Comparison of ENCODE assay signal across 12 cellular contexts in the genomic region with DNA sequence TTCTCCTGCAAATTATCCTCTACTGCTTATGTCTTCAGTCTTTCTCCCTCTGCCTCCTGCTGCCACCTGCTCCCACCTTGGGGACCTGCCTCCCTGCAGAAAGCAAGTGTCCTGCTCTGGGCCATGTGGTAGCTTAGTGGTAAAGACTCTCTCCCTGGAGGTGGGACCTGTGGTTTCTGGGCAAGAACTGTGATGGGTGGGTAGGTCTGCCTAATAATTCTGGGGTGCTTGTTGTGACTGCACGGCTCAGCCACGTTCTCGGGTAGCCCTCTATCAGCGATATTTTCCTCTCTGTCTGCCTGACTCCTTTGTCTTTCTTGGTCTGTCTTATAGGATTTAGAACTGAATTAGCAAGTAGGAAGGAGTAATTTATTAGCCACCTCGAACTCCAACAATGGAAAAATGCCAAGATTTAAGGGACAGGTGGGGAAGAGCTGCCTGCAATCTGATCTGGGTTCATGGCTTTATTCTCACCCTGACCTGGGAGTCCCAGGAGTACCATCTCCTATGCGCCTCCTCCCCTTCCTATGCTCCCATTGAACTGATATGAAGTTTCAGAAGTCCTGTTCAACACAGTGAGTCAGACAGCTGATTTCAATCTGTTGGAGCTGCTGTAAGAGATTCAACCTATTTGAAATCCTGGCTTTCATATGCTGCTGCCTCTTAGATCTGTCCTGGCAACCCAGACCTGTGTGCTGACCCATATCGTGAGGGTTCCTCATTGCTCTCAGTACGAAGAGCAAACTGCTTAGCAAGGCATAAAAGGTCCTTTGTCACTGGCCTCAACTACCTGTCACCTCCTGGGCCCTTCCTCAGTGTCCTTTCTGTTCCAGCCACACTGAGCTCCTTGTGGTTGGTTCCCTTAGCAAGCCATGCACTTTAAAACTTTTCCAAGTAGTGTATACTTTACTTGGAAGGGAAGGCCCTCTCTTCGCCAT. TPM values are rescaled to one million over a fixed set of nuclear protein-coding genes. Genes with fewer than 3 reads are reported as not detected.
DNase-seq lines count a peak whose midpoint lies in the region; ATAC-seq and TF ChIP-seq lines count a peak whose summit lies in the region.
"Had no signal": no experiment of that assay in that cellular context is flagged by ENCODE, and none has a peak within 500 bp of the region (broad histone marks: within the 10 kb centered on the region; RNA-seq: fewer than 3 reads in every experiment).

No MANE protein-coding gene starts in this region.

- peak overlapping the region; percentile 7 for H3K27ac Mint-ChIP-seq in Calu3 (ENCODE audit: unreplicated experiment)
- H3K27ac Mint-ChIP-seq: activated CD4-positive, alpha-beta memory T cell treated with anti-CD3 and anti-CD28 coated beads for 36 hours had no signal

- WGBS in right lobe of liver (ENCODE audit: insufficient coverage, low coverage, low lambda C conversion rate, missing lambda C conversion rate), result 69% methylated on average over 8 of the region's 9 CpGs

- no peaks in the 10 kb centered on the region for H3K27me3 ChIP-seq in right lobe of liver
- H3K27me3 ChIP-seq: body of pancreas had no signal

- H3K4me1 ChIP-seq in right lobe of liver, result peaks cover 0 to 46% (median 0%) of the 10 kb centered on the region in 4 donors
- H3K4me1 ChIP-seq: body of pancreas had no signal

- TF ChIP-seq CTCF in Calu3 (IDR thresholded peaks at IDR 0.05; ENCODE audit: unreplicated experiment), result no peak
- TF ChIP-seq CTCF in right lobe of liver (IDR thresholded peaks at IDR 0.05), result no peak

- peaks cover 2% of the 10 kb centered on the region for H3K36me3 Mint-ChIP-seq in Calu3 (ENCODE audit: insufficient read depth, unreplicated experiment)
- H3K36me3 Mint-ChIP-seq: activated CD4-positive, alpha-beta memory T cell treated with anti-CD3 and anti-CD28 coated beads for 36 hours; CD4-positive, alpha-beta memory T cell had no signal

- CTCF ChIA-PET in Calu3 (lab: Charles Lee), result interaction anchor here (0.8 kb wide), 1 partner anchor 69 kb away, joined by 3 read pairs; no protein-coding TSS in a partner anchor

- H3K4me3 ChIP-seq in right lobe of liver, result no peak overlapping the region
- H3K4me3 ChIP-seq: body of pancreas had no signal

- peaks cover 40% of the 10 kb centered on the region for H3K4me1 Mint-ChIP-seq in Calu3 (ENCODE audit: low read depth, unreplicated experiment)

- no peaks in the 10 kb centered on the region for H3K27me3 Mint-ChIP-seq in Calu3 (ENCODE audit: unreplicated experiment)
- H3K27me3 Mint-ChIP-seq: activated CD4-positive, alpha-beta memory T cell treated with anti-CD3 and anti-CD28 coated beads for 36 hours; CD4-positive, alpha-beta memory T cell had no signal

- intact Hi-C loops in Calu3 (cut with micrococcal nuclease; ENCODE audit: unreplicated experiment), result no loop called here
- intact Hi-C loops in right lobe of liver (cut with DNase I), result no loop called here

- no peaks in the 10 kb centered on the region for H3K36me3 ChIP-seq in right lobe of liver

- no peaks in the 10 kb centered on the region for H3K9me3 Mint-ChIP-seq in Calu3 (ENCODE audit: low read depth, unreplicated experiment)
- H3K9me3 Mint-ChIP-seq: activated CD4-positive, alpha-beta memory T cell treated with anti-CD3 and anti-CD28 coated beads for 36 hours had no signal

- H3K27ac ChIP-seq in right lobe of liver, result peak overlapping the region in 2 of 3 donors; percentile 11 to 14
- H3K27ac ChIP-seq in substantia nigra (ENCODE audit: low read depth, low read length, poor library complexity, severe bottlenecking), result no peak overlapping the region
- H3K27ac ChIP-seq: body of pancreas had no signal

- no peak overlapping the region for H3K4me3 Mint-ChIP-seq in Calu3 (ENCODE audit: low read depth, unreplicated experiment)
- H3K4me3 Mint-ChIP-seq: activated CD4-positive, alpha-beta memory T cell treated with anti-CD3 and anti-CD28 coated beads for 36 hours; CD4-positive, alpha-beta memory T cell had no signal

- ATAC-seq in GM21381 (IDR thresholded peaks at IDR 0.05; ENCODE audit: unreplicated experiment) (peak; percentile 26), right lobe of liver (peak in 1 of 4 donors; percentile 4)
- ATAC-seq: body of pancreas had no signal

- no peaks in the 10 kb centered on the region for H3K9me3 ChIP-seq in right lobe of liver
- H3K9me3 ChIP-seq: body of pancreas had no signal

- BruUV-seq in Calu3 (replicated peaks; lab: Mats Ljungman, UMichigan), result no TSS peak

- DNase-seq in Calu3 (no peak), RPMI7951 (ENCODE audit: low read depth) (peak; percentile 12), right lobe of liver (no peak), NCI-H2227 (lab: John Stamatoyannopoulos, UW; ENCODE audit: unreplicated experiment) (no peak), NCI-H510A (lab: John Stamatoyannopoulos, UW) (no peak), substantia nigra (lab: John Stamatoyannopoulos, UW) (no peak), NCI-H187 treated with DMSO at 0.1 percent for 48 hours (lab: John Stamatoyannopoulos, UW) (no peak)
- DNase-seq: activated CD4-positive, alpha-beta memory T cell treated with anti-CD3 and anti-CD28 coated beads for 36 hours; body of pancreas; CD4-positive, alpha-beta memory T cell; NCI-H1417 treated with DMSO at 0.1 percent for 48 hours had no signal

- no peak for TF ChIP-seq POLR2A in right lobe of liver (IDR thresholded peaks at IDR 0.05)

RNA-seq across cellular contexts. Expression of gene CD28, which starts 16.1 kb away (rescaled TPM):
- total RNA-seq in Calu3 (2022) (0.07 TPM in 1 of 2 replicates, not detected in the other), right lobe of liver (1 to 10 TPM in 1 of 6 experiments, under 1 TPM in 5; 0.16 to 1.6 (median 0.46) TPM)
- total RNA-seq in RPMI7951 (2014; rRNA removed; shearing (Covaris generic)), result not detected in 2 replicates
